In the genomic region with DNA sequence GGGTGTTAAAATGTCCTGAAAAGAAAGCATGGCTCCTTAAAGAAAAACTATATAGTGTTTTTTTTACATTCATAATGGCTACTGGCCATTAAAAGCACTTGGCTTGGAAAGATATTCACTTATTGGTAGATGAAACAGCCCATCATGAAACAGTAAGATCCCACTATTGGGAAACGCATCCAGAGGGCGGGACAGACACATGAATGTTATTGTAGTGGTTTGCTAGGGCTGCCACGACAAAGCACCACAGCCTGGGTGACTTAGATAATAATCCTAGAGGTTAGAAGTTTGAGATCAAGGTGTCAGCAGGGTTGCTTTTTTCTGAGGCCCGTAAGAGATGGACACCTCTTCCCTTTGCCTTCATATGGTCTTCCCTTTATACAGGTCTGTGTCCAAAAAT, we compare ENCODE assay signal across 17 cellular contexts.
A peak's percentile ranks its signal among the peaks of the same experiment; 100 is the strongest.
DNase-seq lines count a peak whose midpoint lies in the region; ATAC-seq and TF ChIP-seq lines count a peak whose summit lies in the region.
"Had no signal": no experiment of that assay in that cellular context is flagged by ENCODE, and none has a peak within 500 bp of the region (broad histone marks: within the 10 kb centered on the region; RNA-seq: fewer than 3 reads in every experiment).

No MANE protein-coding gene starts in this region.

- intact Hi-C loops in heart left ventricle (cut with DNase I), result loop anchor here in 8 of 10 donors (5.0 to 10.0 kb wide), 6 partner anchors 324 to 764 kb away; no protein-coding TSS in a partner anchor

- ATAC-seq in heart left ventricle (no peak), WTC11 (no peak)
- ATAC-seq: SK-N-SH treated with all-trans-retinoic acid at 6 μM for 48 hours had no signal

- H3K27ac ChIP-seq in heart left ventricle, result no peak overlapping the region
- H3K27ac ChIP-seq: KMS-11 had no signal

- peaks cover 0 to 41% (median 31%) of the 10 kb centered on the region in 12 donors for H3K4me1 ChIP-seq in heart left ventricle

- TF ChIP-seq CTCF in heart left ventricle (IDR thresholded peaks at IDR 0.05) (no peak), WTC11 (IDR thresholded peaks at IDR 0.05) (no peak)

- WGBS in heart left ventricle, 4 donors, result 88 to 91% (median 91%) methylated on average over 4 of the region's 4 CpGs

- no peaks in the 10 kb centered on the region for H3K36me3 ChIP-seq in heart left ventricle

- H3K9me3 Mint-ChIP-seq in WTC11, result no peaks in the 10 kb centered on the region
- H3K9me3 Mint-ChIP-seq: CD4-positive, alpha-beta T cell; H9 had no signal

- H3K9me3 ChIP-seq in heart left ventricle, result no peaks in the 10 kb centered on the region

- CTCF ChIA-PET in WTC11 (lab: Charles Lee), result no interaction called here

- TF ChIP-seq POLR2A in heart left ventricle (IDR thresholded peaks at IDR 0.05), result no peak

- no peaks in the 10 kb centered on the region for H3K36me3 Mint-ChIP-seq in WTC11

- no peak overlapping the region for H3K4me3 Mint-ChIP-seq in WTC11
- H3K4me3 Mint-ChIP-seq: CD4-positive, alpha-beta T cell; H9 had no signal

- no peaks in the 10 kb centered on the region for H3K27me3 ChIP-seq in heart left ventricle

- H3K4me1 Mint-ChIP-seq in WTC11, result peaks cover 18% of the 10 kb centered on the region

- DNase-seq in EH (ENCODE audit: low read depth) (peak; percentile 23), SW480 (ENCODE audit: low spot score) (peak; percentile 40), fibroblast of peridontal ligament (ENCODE audit: extremely low read depth) (peak; percentile 32), stromal cell of bone marrow (ENCODE audit: low read depth) (peak; percentile 28), heart left ventricle (no peak), WTC11 (ENCODE audit: low spot score) (no peak)
- no peak for DNase-seq in NK-92 treated with Interleukin-12 subunit alpha and Interleukin-12 subunit beta, amount 100 ng/mL, for 24 hours (lab: John Stamatoyannopoulos, UW)
- DNase-seq: AML-193; CD4-positive, alpha-beta T cell; DMS53; H9; NCI-H1092 treated with DMSO at 0.1 percent for 48 hours; NCI-H2081 treated with DMSO at 0.1 percent for 48 hours; NCI-H510A treated with DMSO at 0.1 percent for 48 hours; SHP77 had no signal

- H3K4me3 ChIP-seq in heart left ventricle, result no peak overlapping the region

- POLR2A ChIA-PET in WTC11 (lab: Charles Lee), result no interaction called here

- H3K27me3 Mint-ChIP-seq in WTC11 (ENCODE audit: low read depth), result no peaks in the 10 kb centered on the region
- H3K27me3 Mint-ChIP-seq: CD4-positive, alpha-beta T cell had no signal

- no peak overlapping the region for H3K27ac Mint-ChIP-seq in WTC11
- H3K27ac Mint-ChIP-seq: CD4-positive, alpha-beta T cell; H9 had no signal

TF ChIP-seq in WTC11, 78 proteins besides CTCF, POLR2A, EP300 and RAD21:
- TF ChIP-seq ZNF138 (CRISPR knock-in tag; conservative IDR thresholded peaks at IDR 0.05), result no peak
- TF ChIP-seq, protein P1, sequence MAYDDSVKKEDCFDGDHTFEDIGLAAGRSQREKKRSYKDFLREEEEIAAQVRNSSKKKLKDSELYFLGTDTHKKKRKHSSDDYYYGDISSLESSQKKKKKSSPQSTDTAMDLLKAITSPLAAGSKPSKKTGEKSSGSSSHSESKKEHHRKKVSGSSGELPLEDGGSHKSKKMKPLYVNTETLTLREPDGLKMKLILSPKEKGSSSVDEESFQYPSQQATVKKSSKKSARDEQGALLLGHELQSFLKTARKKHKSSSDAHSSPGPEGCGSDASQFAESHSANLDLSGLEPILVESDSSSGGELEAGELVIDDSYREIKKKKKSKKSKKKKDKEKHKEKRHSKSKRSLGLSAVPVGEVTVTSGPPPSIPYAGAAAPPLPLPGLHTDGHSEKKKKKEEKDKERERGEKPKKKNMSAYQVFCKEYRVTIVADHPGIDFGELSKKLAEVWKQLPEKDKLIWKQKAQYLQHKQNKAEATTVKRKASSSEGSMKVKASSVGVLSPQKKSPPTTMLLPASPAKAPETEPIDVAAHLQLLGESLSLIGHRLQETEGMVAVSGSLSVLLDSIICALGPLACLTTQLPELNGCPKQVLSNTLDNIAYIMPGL (CRISPR knock-in tag; IDR thresholded peaks at IDR 0.05), result no peak
- TF ChIP-seq, protein P2, sequence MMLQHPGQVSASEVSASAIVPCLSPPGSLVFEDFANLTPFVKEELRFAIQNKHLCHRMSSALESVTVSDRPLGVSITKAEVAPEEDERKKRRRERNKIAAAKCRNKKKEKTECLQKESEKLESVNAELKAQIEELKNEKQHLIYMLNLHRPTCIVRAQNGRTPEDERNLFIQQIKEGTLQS (CRISPR knock-in tag; conservative IDR thresholded peaks at IDR 0.05), result no peak
- TF ChIP-seq ZBTB21 (CRISPR knock-in tag; IDR thresholded peaks at IDR 0.05; ENCODE audit: borderline replicate concordance), result no peak
- TF ChIP-seq ZNF396 (CRISPR knock-in tag; IDR thresholded peaks at IDR 0.05; ENCODE audit: borderline replicate concordance), result no peak
- TF ChIP-seq MXD4 (CRISPR knock-in tag; IDR thresholded peaks at IDR 0.05; ENCODE audit: borderline replicate concordance), result no peak
- TF ChIP-seq, protein P3, sequence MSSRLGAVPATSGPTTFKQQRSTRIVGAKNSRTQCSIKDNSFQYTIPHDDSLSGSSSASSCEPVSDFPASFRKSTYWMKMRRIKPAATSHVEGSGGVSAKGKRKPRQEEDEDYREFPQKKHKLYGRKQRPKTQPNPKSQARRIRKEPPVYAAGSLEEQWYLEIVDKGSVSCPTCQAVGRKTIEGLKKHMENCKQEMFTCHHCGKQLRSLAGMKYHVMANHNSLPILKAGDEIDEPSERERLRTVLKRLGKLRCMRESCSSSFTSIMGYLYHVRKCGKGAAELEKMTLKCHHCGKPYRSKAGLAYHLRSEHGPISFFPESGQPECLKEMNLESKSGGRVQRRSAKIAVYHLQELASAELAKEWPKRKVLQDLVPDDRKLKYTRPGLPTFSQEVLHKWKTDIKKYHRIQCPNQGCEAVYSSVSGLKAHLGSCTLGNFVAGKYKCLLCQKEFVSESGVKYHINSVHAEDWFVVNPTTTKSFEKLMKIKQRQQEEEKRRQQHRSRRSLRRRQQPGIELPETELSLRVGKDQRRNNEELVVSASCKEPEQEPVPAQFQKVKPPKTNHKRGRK (CRISPR knock-in tag; IDR thresholded peaks at IDR 0.05; ENCODE audit: borderline replicate concordance), result no peak
- TF ChIP-seq GABPB1 (CRISPR knock-in tag; IDR thresholded peaks at IDR 0.05), result no peak
- TF ChIP-seq, protein P4, sequence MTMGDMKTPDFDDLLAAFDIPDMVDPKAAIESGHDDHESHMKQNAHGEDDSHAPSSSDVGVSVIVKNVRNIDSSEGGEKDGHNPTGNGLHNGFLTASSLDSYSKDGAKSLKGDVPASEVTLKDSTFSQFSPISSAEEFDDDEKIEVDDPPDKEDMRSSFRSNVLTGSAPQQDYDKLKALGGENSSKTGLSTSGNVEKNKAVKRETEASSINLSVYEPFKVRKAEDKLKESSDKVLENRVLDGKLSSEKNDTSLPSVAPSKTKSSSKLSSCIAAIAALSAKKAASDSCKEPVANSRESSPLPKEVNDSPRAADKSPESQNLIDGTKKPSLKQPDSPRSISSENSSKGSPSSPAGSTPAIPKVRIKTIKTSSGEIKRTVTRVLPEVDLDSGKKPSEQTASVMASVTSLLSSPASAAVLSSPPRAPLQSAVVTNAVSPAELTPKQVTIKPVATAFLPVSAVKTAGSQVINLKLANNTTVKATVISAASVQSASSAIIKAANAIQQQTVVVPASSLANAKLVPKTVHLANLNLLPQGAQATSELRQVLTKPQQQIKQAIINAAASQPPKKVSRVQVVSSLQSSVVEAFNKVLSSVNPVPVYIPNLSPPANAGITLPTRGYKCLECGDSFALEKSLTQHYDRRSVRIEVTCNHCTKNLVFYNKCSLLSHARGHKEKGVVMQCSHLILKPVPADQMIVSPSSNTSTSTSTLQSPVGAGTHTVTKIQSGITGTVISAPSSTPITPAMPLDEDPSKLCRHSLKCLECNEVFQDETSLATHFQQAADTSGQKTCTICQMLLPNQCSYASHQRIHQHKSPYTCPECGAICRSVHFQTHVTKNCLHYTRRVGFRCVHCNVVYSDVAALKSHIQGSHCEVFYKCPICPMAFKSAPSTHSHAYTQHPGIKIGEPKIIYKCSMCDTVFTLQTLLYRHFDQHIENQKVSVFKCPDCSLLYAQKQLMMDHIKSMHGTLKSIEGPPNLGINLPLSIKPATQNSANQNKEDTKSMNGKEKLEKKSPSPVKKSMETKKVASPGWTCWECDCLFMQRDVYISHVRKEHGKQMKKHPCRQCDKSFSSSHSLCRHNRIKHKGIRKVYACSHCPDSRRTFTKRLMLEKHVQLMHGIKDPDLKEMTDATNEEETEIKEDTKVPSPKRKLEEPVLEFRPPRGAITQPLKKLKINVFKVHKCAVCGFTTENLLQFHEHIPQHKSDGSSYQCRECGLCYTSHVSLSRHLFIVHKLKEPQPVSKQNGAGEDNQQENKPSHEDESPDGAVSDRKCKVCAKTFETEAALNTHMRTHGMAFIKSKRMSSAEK (CRISPR knock-in tag; IDR thresholded peaks at IDR 0.05; ENCODE audit: borderline replicate concordance), result no peak
- TF ChIP-seq, protein P5, sequence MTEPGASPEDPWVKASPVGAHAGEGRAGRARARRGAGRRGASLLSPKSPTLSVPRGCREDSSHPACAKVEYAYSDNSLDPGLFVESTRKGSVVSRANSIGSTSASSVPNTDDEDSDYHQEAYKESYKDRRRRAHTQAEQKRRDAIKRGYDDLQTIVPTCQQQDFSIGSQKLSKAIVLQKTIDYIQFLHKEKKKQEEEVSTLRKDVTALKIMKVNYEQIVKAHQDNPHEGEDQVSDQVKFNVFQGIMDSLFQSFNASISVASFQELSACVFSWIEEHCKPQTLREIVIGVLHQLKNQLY (CRISPR knock-in tag; IDR thresholded peaks at IDR 0.05), result no peak
- TF ChIP-seq, protein P6, sequence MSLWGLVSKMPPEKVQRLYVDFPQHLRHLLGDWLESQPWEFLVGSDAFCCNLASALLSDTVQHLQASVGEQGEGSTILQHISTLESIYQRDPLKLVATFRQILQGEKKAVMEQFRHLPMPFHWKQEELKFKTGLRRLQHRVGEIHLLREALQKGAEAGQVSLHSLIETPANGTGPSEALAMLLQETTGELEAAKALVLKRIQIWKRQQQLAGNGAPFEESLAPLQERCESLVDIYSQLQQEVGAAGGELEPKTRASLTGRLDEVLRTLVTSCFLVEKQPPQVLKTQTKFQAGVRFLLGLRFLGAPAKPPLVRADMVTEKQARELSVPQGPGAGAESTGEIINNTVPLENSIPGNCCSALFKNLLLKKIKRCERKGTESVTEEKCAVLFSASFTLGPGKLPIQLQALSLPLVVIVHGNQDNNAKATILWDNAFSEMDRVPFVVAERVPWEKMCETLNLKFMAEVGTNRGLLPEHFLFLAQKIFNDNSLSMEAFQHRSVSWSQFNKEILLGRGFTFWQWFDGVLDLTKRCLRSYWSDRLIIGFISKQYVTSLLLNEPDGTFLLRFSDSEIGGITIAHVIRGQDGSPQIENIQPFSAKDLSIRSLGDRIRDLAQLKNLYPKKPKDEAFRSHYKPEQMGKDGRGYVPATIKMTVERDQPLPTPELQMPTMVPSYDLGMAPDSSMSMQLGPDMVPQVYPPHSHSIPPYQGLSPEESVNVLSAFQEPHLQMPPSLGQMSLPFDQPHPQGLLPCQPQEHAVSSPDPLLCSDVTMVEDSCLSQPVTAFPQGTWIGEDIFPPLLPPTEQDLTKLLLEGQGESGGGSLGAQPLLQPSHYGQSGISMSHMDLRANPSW (CRISPR knock-in tag; conservative IDR thresholded peaks at IDR 0.05; ENCODE audit: low read depth), result no peak
- no peak for TF ChIP-seq RORB (CRISPR knock-in tag; IDR thresholded peaks at IDR 0.05)

Comparison
In these comparisons a context has a peak if more than half of its experiments do, and no peak if none do; other contexts are left out.
1. DNase-seq: peak in EH (single experiment), SW480 (single experiment), fibroblast of peridontal ligament (single experiment) and stromal cell of bone marrow (single experiment); none in heart left ventricle (0 of 5), WTC11 (single experiment) and NK-92 treated with Interleukin-12 subunit alpha and Interleukin-12 subunit beta, amount 100 ng/mL, for 24 hours (single experiment).